11 cellular contexts compared by ENCODE assay signal in the genomic region with DNA sequence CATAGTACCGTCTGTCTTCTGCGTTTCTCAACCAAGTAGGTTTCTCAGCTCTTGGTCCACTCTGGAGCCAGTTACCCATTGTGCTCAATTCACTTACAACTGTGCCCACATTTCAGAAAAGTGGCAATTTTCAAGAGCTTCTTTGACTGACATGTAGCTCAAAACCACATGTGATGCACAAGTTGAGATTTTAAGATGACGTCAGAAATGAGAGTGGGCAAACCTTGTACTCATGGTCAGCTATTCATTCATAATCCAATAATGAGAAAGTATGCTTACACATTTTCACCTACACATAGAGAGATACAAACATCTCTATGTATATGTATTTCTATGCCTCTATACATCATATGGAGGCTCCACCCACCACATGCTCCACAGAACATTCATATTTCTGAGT.
"Had no signal": no experiment of that assay in that cellular context is flagged by ENCODE, and none has a peak within 500 bp of the region (broad histone marks: within the 10 kb centered on the region; RNA-seq: fewer than 3 reads in every experiment).

No MANE protein-coding gene starts in this region.

- H3K4me3 ChIP-seq: GM23248, GM23338, HAP-1 had no signal

- ATAC-seq: GM23338, HCT116 had no signal

- H3K4me2 ChIP-seq: GM23338 had no signal

- H3K4me3 Mint-ChIP-seq: GM23338, H9, HFFc6 had no signal

- H3K36me3 ChIP-seq: HAP-1 had no signal

- FAIRE-seq: H1, H54 had no signal

- H3K9ac ChIP-seq: GM23248 had no signal

- H2AFZ ChIP-seq: GM23248, GM23338 had no signal

- H3K4me1 ChIP-seq: HAP-1 had no signal

- H3K27ac Mint-ChIP-seq: GM23338, H9, HFFc6 had no signal

- DNase-seq: GM23248, GOT3, H7, H9, HCEC 1CT, HFFc6 had no signal

- H3K27ac ChIP-seq: GM23248 had no signal

- H3K9me3 Mint-ChIP-seq: GM23338, H9, HFFc6 had no signal
